ENCODE assay signal across 12 cellular contexts in the genomic region with DNA sequence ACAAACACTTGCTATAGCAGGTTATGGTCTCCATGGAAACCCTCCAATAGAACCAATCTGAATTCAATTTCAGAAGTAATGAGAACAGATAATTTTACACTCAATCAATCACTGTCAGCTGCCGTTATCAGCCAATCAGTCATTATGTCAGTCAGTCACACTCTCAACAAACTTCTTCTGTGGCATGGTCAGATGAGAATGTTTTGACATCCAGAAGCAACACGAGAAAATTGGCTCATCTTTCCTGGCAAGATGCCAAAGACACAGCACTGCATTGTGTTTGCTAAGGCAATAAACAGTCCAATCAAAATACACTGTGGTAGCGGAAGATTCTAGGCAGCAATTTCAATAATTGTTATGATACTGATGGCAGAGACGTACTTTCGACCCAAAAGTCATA.
DNase-seq lines count a peak whose midpoint lies in the region; ATAC-seq, FAIRE-seq and TF ChIP-seq lines count a peak whose summit lies in the region.
"Had no signal": no experiment of that assay in that cellular context is flagged by ENCODE, and none has a peak within 500 bp of the region (broad histone marks: within the 10 kb centered on the region; RNA-seq: fewer than 3 reads in every experiment).

No MANE protein-coding gene starts in this region.

- H3K36me3 Mint-ChIP-seq in MCF 10A (ENCODE audit: insufficient read depth, unreplicated experiment) = no peaks in the 10 kb centered on the region
- no peaks in the 10 kb centered on the region for H3K36me3 Mint-ChIP-seq in Caco-2 (ENCODE audit: insufficient read depth, unreplicated experiment)

- no peak overlapping the region for H2AFZ ChIP-seq in mammary epithelial cell (ENCODE audit: low read depth, low read length)

- TF ChIP-seq POLR2A in uterus (IDR thresholded peaks at IDR 0.05) = no peak

- H3K27ac ChIP-seq in mammary epithelial cell (ENCODE audit: insufficient read depth, low read depth, low read length) = no peak overlapping the region
- peak overlapping the region; percentile 23 to 56 for H3K27ac ChIP-seq in uterus

- H3K27me3 Mint-ChIP-seq in MCF 10A (ENCODE audit: insufficient read depth, unreplicated experiment) = peaks cover 13% of the 10 kb centered on the region
- H3K27me3 Mint-ChIP-seq in Caco-2 (ENCODE audit: insufficient read depth, unreplicated experiment) = peaks cover 4% of the 10 kb centered on the region

- CTCF ChIA-PET in MCF 10A (lab: Yijun Ruan, JAX) = no interaction called here
- CTCF ChIA-PET in mammary epithelial cell (lab: Charles Lee; ENCODE audit: low non-redundant PET) = no interaction called here
- CTCF ChIA-PET in Caco-2 (lab: Charles Lee) = no interaction called here

- no peaks in the 10 kb centered on the region for H3K36me3 ChIP-seq in mammary epithelial cell (ENCODE audit: insufficient read depth, low read length)
- H3K36me3 ChIP-seq in adipocyte (ENCODE audit: control insufficient read depth, insufficient read depth, low read length, severe bottlenecking) = no peaks in the 10 kb centered on the region
- no peaks in the 10 kb centered on the region for H3K36me3 ChIP-seq in uterus
- no peaks in the 10 kb centered on the region for H3K36me3 ChIP-seq in Caco-2 (ENCODE audit: control insufficient read depth, insufficient read depth, low read length)
- H3K36me3 ChIP-seq: heart left ventricle had no signal

- peak; percentile 30 for ATAC-seq in left ventricle myocardium superior

- intact Hi-C loops in MCF 10A (cut with micrococcal nuclease) (no loop called here), mammary epithelial cell (cut with micrococcal nuclease) (no loop called here), left ventricle myocardium superior (cut with micrococcal nuclease) (no loop called here), uterus (cut with DNase I; ENCODE audit: low total_unique reads) (no loop called here), Caco-2 (cut with micrococcal nuclease; ENCODE audit: unreplicated experiment) (no loop called here)

- H3K79me2 ChIP-seq in mammary epithelial cell (ENCODE audit: insufficient read depth, low read length) = no peaks in the 10 kb centered on the region

- TF ChIP-seq CTCF in MCF 10A (IDR thresholded peaks at IDR 0.05; ENCODE audit: unreplicated experiment) (no peak), mammary epithelial cell (conservative IDR thresholded peaks at IDR 0.05 in 1 of 2, IDR thresholded peaks at IDR 0.05 in 1 of 2; ENCODE audit: extremely low read depth in 1 of 2, insufficient read depth in 1 of 2, low read depth in 1 of 2, low read length in 2 of 2) (no peak), uterus (IDR thresholded peaks at IDR 0.05) (no peak), Caco-2 (IDR thresholded peaks at IDR 0.05; ENCODE audit: insufficient read depth in 1 of 2, low read depth in 1 of 2, low read length in 1 of 2, severe bottlenecking in 1 of 2, unreplicated experiment in 1 of 2) (no peak)

- H3K9ac ChIP-seq in mammary epithelial cell (ENCODE audit: insufficient read depth, low read length) (no peak overlapping the region), adipocyte (ENCODE audit: low read length) (peak overlapping the region; percentile 37)

- H4K20me1 ChIP-seq in mammary epithelial cell (ENCODE audit: insufficient read depth, low read length) = no peaks in the 10 kb centered on the region

- H3K9me3 Mint-ChIP-seq in MCF 10A (ENCODE audit: unreplicated experiment) (no peaks in the 10 kb centered on the region), Caco-2 (ENCODE audit: unreplicated experiment) (no peaks in the 10 kb centered on the region)

- H3K4me3 Mint-ChIP-seq in MCF 10A (ENCODE audit: unreplicated experiment) (no peak overlapping the region), Caco-2 (ENCODE audit: unreplicated experiment) (no peak overlapping the region)

- POLR2A ChIA-PET in MCF 10A (lab: Yijun Ruan, JAX) = no interaction called here
- POLR2A ChIA-PET in Caco-2 (lab: Charles Lee) = no interaction called here

- H3K4me2 ChIP-seq in mammary epithelial cell (ENCODE audit: insufficient read depth, low read depth, low read length) = no peak overlapping the region

- BruUV-seq in MCF 10A (replicated peaks; lab: Mats Ljungman, UMichigan) = no TSS peak
- BruUV-seq in mammary epithelial cell (replicated peaks; lab: Mats Ljungman, UMichigan) = no TSS peak
- BruUV-seq in Caco-2 (replicated peaks; lab: Mats Ljungman, UMichigan) = no TSS peak

- H3K27me3 ChIP-seq in mammary epithelial cell (ENCODE audit: insufficient read depth, low read length) (no peaks in the 10 kb centered on the region), adipocyte (replicated peaks; ENCODE audit: control insufficient read depth, insufficient read depth, low read length) (no peaks in the 10 kb centered on the region), uterus (no peaks in the 10 kb centered on the region), Caco-2 (replicated peaks; ENCODE audit: control insufficient read depth, insufficient read depth, low read length) (no peaks in the 10 kb centered on the region)
- H3K27me3 ChIP-seq: heart left ventricle had no signal

- no peaks in the 10 kb centered on the region for H3K4me1 Mint-ChIP-seq in MCF 10A (ENCODE audit: insufficient read depth, unreplicated experiment)
- H3K4me1 Mint-ChIP-seq in Caco-2 (ENCODE audit: low read depth, unreplicated experiment) = peaks cover 9% of the 10 kb centered on the region

- dilution Hi-C loops in mammary epithelial cell (cut with HindIII; ENCODE audit: low sequenced_read_pairs) = no loop called here

- FAIRE-seq in GM19239 (lab: Jason Lieb, UNC) = no peak
- FAIRE-seq: RCC 7860 had no signal

- H3K9me3 ChIP-seq in mammary epithelial cell (replicated peaks; ENCODE audit: insufficient read depth, low read length) = no peaks in the 10 kb centered on the region
- H3K9me3 ChIP-seq in adipocyte (ENCODE audit: control insufficient read depth, low read length) = no peaks in the 10 kb centered on the region
- no peaks in the 10 kb centered on the region for H3K9me3 ChIP-seq in uterus
- H3K9me3 ChIP-seq in Caco-2 = no peaks in the 10 kb centered on the region
- H3K9me3 ChIP-seq: heart left ventricle had no signal

- peak; percentile 72 for DNase-seq in MCF 10A (ENCODE audit: unreplicated experiment)
- DNase-seq in mammary epithelial cell = no peak
- DNase-seq in adipocyte (ENCODE audit: low read depth) = no peak
- DNase-seq in left ventricle myocardium superior = no peak
- peak in 1 of 2 donors; percentile 52 for DNase-seq in uterus
- DNase-seq in HCEC 1CT = no peak
- no peak for DNase-seq in GM19239 (ENCODE audit: insufficient read length, low spot score)
- DNase-seq in Caco-2 = no peak
- DNase-seq: cerebellar nuclear complex, GF-D8, heart left ventricle had no signal

- in situ Hi-C loops in mammary epithelial cell (cut with MboI; ENCODE audit: low sequenced_read_pairs in 2 of 2) = no loop called here

- 68% methylated on average over 5 of the region's 5 CpGs for WGBS in mammary epithelial cell (ENCODE audit: low coverage, missing lambda C conversion rate)

- H3K27ac Mint-ChIP-seq in MCF 10A (ENCODE audit: low read depth, unreplicated experiment) = no peak overlapping the region
- H3K27ac Mint-ChIP-seq in Caco-2 (ENCODE audit: unreplicated experiment) = no peak overlapping the region

- H3K4me1 ChIP-seq in mammary epithelial cell (ENCODE audit: insufficient read depth, low read length) (no peaks in the 10 kb centered on the region), adipocyte (ENCODE audit: control insufficient read depth, insufficient read depth, low read length) (peaks cover 55% of the 10 kb centered on the region), uterus (peaks cover 0 to 7% of the 10 kb centered on the region in 2 donors), Caco-2 (no peaks in the 10 kb centered on the region)

- no peak overlapping the region for H3K4me3 ChIP-seq in mammary epithelial cell (replicated peaks in 1 of 3; ENCODE audit: insufficient read depth in 1 of 3, low read depth in 2 of 3, low read length in 3 of 3)
- peak overlapping the region; percentile 72 for H3K4me3 ChIP-seq in adipocyte (ENCODE audit: low read length)
- no peak overlapping the region for H3K4me3 ChIP-seq in uterus
- no peak overlapping the region for H3K4me3 ChIP-seq in Caco-2 (ENCODE audit: low read depth, low read length)
- H3K4me3 ChIP-seq: heart left ventricle had no signal
